ENCODE assay signal across 15 cellular contexts in genomic region chr5:78953092-78953800, GRCh38. TPM values are rescaled to one million over a fixed set of nuclear protein-coding genes. Genes with fewer than 3 reads are reported as not detected.
DNase-seq lines count a peak whose midpoint lies in the region; ATAC-seq and TF ChIP-seq lines count a peak whose summit lies in the region.
"Had no signal": no experiment of that assay in that cellular context is flagged by ENCODE, and none has a peak within 500 bp of the region (broad histone marks: within the 10 kb centered on the region; RNA-seq: fewer than 3 reads in every experiment).

No MANE protein-coding gene starts in this region.

- no peak overlapping the region for H3K27ac ChIP-seq in RWPE2 (ENCODE audit: poor library complexity, severe bottlenecking)
- H3K27ac ChIP-seq in ovary: no peak overlapping the region
- H3K27ac ChIP-seq in body of pancreas: no peak overlapping the region
- H3K27ac ChIP-seq: A549, breast epithelium had no signal

- 85 to 91% (median 88%) methylated on average over 4 of the region's 4 CpGs for WGBS in ovary, 3 donors
- WGBS in body of pancreas, 2 donors: 88 to 90% methylated on average over 4 of the region's 4 CpGs

- peaks cover 21% of the 10 kb centered on the region for H3K36me3 Mint-ChIP-seq in activated CD4-positive, alpha-beta T cell treated with anti-CD3 and anti-CD28 coated beads, Interleukin-2, amount 10 ng/mL, durations not matched to agents 7 days and 5 days (ENCODE audit: low read depth)

- no peak overlapping the region for H3K4me3 ChIP-seq in RWPE2 (ENCODE audit: severe bottlenecking)
- H3K4me3 ChIP-seq in ovary: no peak overlapping the region
- no peak overlapping the region for H3K4me3 ChIP-seq in body of pancreas
- H3K4me3 ChIP-seq: A549, breast epithelium had no signal

- peak; percentile 74 for ATAC-seq in GM21447 (IDR thresholded peaks at IDR 0.05; ENCODE audit: unreplicated experiment)
- peak; percentile 27; the same call in 1 of the 3 replicates for ATAC-seq in RWPE2 (ENCODE audit: low read depth)
- no peak for ATAC-seq in body of pancreas
- ATAC-seq: A549, T-helper 17 cell had no signal

- peaks cover 15% of the 10 kb centered on the region for H3K4me1 Mint-ChIP-seq in activated CD4-positive, alpha-beta T cell treated with anti-CD3 and anti-CD28 coated beads, Interleukin-2, amount 10 ng/mL, durations not matched to agents 7 days and 5 days

- H3K27me3 Mint-ChIP-seq in activated CD4-positive, alpha-beta T cell treated with anti-CD3 and anti-CD28 coated beads, Interleukin-2, amount 10 ng/mL, durations not matched to agents 7 days and 5 days: no peaks in the 10 kb centered on the region
- H3K27me3 Mint-ChIP-seq: T-helper 17 cell had no signal

- no peaks in the 10 kb centered on the region for H3K9me3 Mint-ChIP-seq in activated CD4-positive, alpha-beta T cell treated with anti-CD3 and anti-CD28 coated beads, Interleukin-2, amount 10 ng/mL, durations not matched to agents 7 days and 5 days

- H3K27me3 ChIP-seq in RWPE2 (ENCODE audit: insufficient read depth, poor library complexity, severe bottlenecking): no peaks in the 10 kb centered on the region
- no peaks in the 10 kb centered on the region for H3K27me3 ChIP-seq in ovary
- H3K27me3 ChIP-seq in body of pancreas: no peaks in the 10 kb centered on the region
- H3K27me3 ChIP-seq: breast epithelium had no signal

- H3K4me1 ChIP-seq in RWPE2 (ENCODE audit: insufficient read depth, poor library complexity, severe bottlenecking) (peaks cover 3% of the 10 kb centered on the region), ovary (ENCODE audit: insufficient read depth) (no peaks in the 10 kb centered on the region), body of pancreas (no peaks in the 10 kb centered on the region)
- H3K4me1 ChIP-seq: breast epithelium had no signal

- intact Hi-C loops in ovary (cut with DNase I): no loop called here
- intact Hi-C loops in body of pancreas (cut with DNase I): no loop called here

- no peak for TF ChIP-seq EP300 in ovary (IDR thresholded peaks at IDR 0.05)

- TF ChIP-seq CTCF in RWPE2 (IDR thresholded peaks at IDR 0.05; ENCODE audit: poor library complexity, severe bottlenecking): no peak
- no peak for TF ChIP-seq CTCF in ovary (IDR thresholded peaks at IDR 0.05)
- TF ChIP-seq CTCF in body of pancreas (IDR thresholded peaks at IDR 0.05): no peak

- H3K4me3 Mint-ChIP-seq in activated CD4-positive, alpha-beta T cell treated with anti-CD3 and anti-CD28 coated beads, Interleukin-2, amount 10 ng/mL, durations not matched to agents 7 days and 5 days: no peak overlapping the region
- H3K4me3 Mint-ChIP-seq: T-helper 17 cell had no signal

- no peak for DNase-seq in activated CD4-positive, alpha-beta T cell treated with anti-CD3 and anti-CD28 coated beads, Interleukin-2, amount 10 ng/mL, durations not matched to agents 7 days and 5 days
- DNase-seq in activated CD4-positive, alpha-beta T cell treated with anti-CD3 and anti-CD28 coated beads for 4 hours: no peak
- no peak for DNase-seq in RWPE2 (ENCODE audit: low spot score)
- DNase-seq in kidney tubule cell (ENCODE audit: low spot score): peak; percentile 28
- no peak for DNase-seq in ovary
- no peak for DNase-seq in NCI-H2196 treated with DMSO at 0.1 percent for 48 hours (lab: John Stamatoyannopoulos, UW; ENCODE audit: unreplicated experiment)
- no peak for DNase-seq in body of pancreas
- DNase-seq: activated CD8-positive, alpha-beta memory T cell treated with anti-CD3 and anti-CD28 coated beads, Interleukin-2, amount 50 U/mL, for 4 hours; DMS53; NCI-H1930; stimulated activated CD4-positive, alpha-beta T cell treated with anti-CD3 and anti-CD28 coated beads, Interleukin-15, amount 100 ng/mL, for 24 hours; T-helper 17 cell had no signal

- peak overlapping the region; percentile 3 for H3K27ac Mint-ChIP-seq in activated CD4-positive, alpha-beta T cell treated with anti-CD3 and anti-CD28 coated beads, Interleukin-2, amount 10 ng/mL, durations not matched to agents 7 days and 5 days
- H3K27ac Mint-ChIP-seq: T-helper 17 cell had no signal

- H3K9me3 ChIP-seq in RWPE2 (ENCODE audit: severe bottlenecking) (no peaks in the 10 kb centered on the region), ovary (no peaks in the 10 kb centered on the region), body of pancreas (no peaks in the 10 kb centered on the region)
- H3K9me3 ChIP-seq: A549, breast epithelium had no signal

- CTCF ChIA-PET in activated CD4-positive, alpha-beta T cell treated with anti-CD3 and anti-CD28 coated beads, Interleukin-2, amount 10 ng/mL, durations not matched to agents 7 days and 5 days (lab: Charles Lee): no interaction called here

- TF ChIP-seq POLR2A in ovary (IDR thresholded peaks at IDR 0.05): no peak
- no peak for TF ChIP-seq POLR2A in body of pancreas (IDR thresholded peaks at IDR 0.05)

- POLR2A ChIA-PET in activated CD4-positive, alpha-beta T cell treated with anti-CD3 and anti-CD28 coated beads, Interleukin-2, amount 10 ng/mL, durations not matched to agents 7 days and 5 days (lab: Charles Lee): no interaction called here

- H3K36me3 ChIP-seq in RWPE2 (ENCODE audit: low read depth) (no peaks in the 10 kb centered on the region), ovary (no peaks in the 10 kb centered on the region), body of pancreas (replicated peaks in 1 of 2; ENCODE audit: insufficient read depth in 1 of 2, low read depth in 2 of 2) (no peaks in the 10 kb centered on the region)
- H3K36me3 ChIP-seq: breast epithelium had no signal

RNA-seq across cellular contexts. Expression of gene ARSB, which starts 31.9 kb away (rescaled TPM):
- 10 to 100 TPM; 10.4 to 11.5 TPM for total RNA-seq in activated CD4-positive, alpha-beta T cell treated with anti-CD3 and anti-CD28 coated beads, Interleukin-2, amount 10 ng/mL, durations not matched to agents 7 days and 5 days
- total RNA-seq in ovary: 10 to 100 TPM in 1 of 7 donors, 1 to 10 TPM in 6; 5.8 to 10.6 (median 7.6) TPM
- polyA plus RNA-seq in ovary: 1 to 10 TPM; 3.1 to 8.7 TPM
- total RNA-seq in body of pancreas: 10 to 100 TPM in 1 of 2 donors, 1 to 10 TPM in 1; 9.9 to 12.2 TPM
